Comparison of ENCODE assay signal across 8 cellular contexts in genomic region chr10:104045151-104046089, GRCh38. TPM values are rescaled to one million over a fixed set of nuclear protein-coding genes. Genes with fewer than 3 reads are reported as not detected.
DNase-seq lines count a peak whose midpoint lies in the region; ATAC-seq and TF ChIP-seq lines count a peak whose summit lies in the region.

No MANE protein-coding gene starts in this region.

- TF ChIP-seq CTCF in GM12874 (IDR thresholded peaks at IDR 0.05; ENCODE audit: insufficient read depth, low read depth, low read length) (peak; percentile 38), omental fat pad (IDR thresholded peaks at IDR 0.05) (no peak)

- DNase-seq in AG08396 (ENCODE audit: low spot score), result peak; percentile 86
- peak; percentile 70 for DNase-seq in RPMI7951 (ENCODE audit: low read depth)
- DNase-seq in fibroblast of peridontal ligament (ENCODE audit: extremely low read depth), result peak; percentile 82
- DNase-seq in omental fat pad (ENCODE audit: low spot score), result no peak
- DNase-seq in NCI-H2107 (lab: John Stamatoyannopoulos, UW), result no peak

- peak; percentile 73 for ATAC-seq in omental fat pad (ENCODE audit: low FRiP score)
- no peak for ATAC-seq in HG03135 (IDR thresholded peaks at IDR 0.05; ENCODE audit: unreplicated experiment)
- no peak for ATAC-seq in GM21367 (IDR thresholded peaks at IDR 0.05; ENCODE audit: unreplicated experiment)

RNA-seq across cellular contexts. Expression of gene COL17A1, which starts 40.3 kb away (rescaled TPM):
- total RNA-seq in RPMI7951 (2014; rRNA removed; shearing (Covaris generic)), result 2.0 and 2.6 TPM in 2 replicates
- total RNA-seq in omental fat pad, result 1 to 10 TPM in 2 of 4 donors, under 1 TPM in 2; 0.13 to 2.2 (median 1.2) TPM

Comparison
In these comparisons a context has a peak if more than half of its experiments do, and no peak if none do; other contexts are left out.
1. DNase-seq: peak in AG08396 (single experiment), RPMI7951 (single experiment) and fibroblast of peridontal ligament (single experiment); none in omental fat pad (single experiment) and NCI-H2107 (single experiment).